Comparison of ENCODE assay signal across 1 cellular context in genomic region chr4:7772708-7773385, GRCh38.
TF ChIP-seq lines count a peak whose summit lies in the region.

No MANE protein-coding gene starts in this region.

TF ChIP-seq in GM23338, 12 proteins besides CTCF, POLR2A, EP300 and RAD21 (continued from another document):
- no peak for TF ChIP-seq ZNF462 (CRISPR knock-in tag; IDR thresholded peaks at IDR 0.05)
- no peak for TF ChIP-seq JUNB (IDR thresholded peaks at IDR 0.05; ENCODE audit: unreplicated experiment)
- TF ChIP-seq CREB1 (CRISPR knock-in tag; IDR thresholded peaks at IDR 0.05; ENCODE audit: low read depth), result no peak
- TF ChIP-seq EZH2 (IDR thresholded peaks at IDR 0.05; ENCODE audit: low read depth, unreplicated experiment), result no peak
- no peak for TF ChIP-seq ETS1 (IDR thresholded peaks at IDR 0.05)
- no peak for TF ChIP-seq REST (IDR thresholded peaks at IDR 0.05; ENCODE audit: unreplicated experiment)
- TF ChIP-seq STAT1 (IDR thresholded peaks at IDR 0.05; ENCODE audit: unreplicated experiment), result no peak
- TF ChIP-seq ZNF114 (CRISPR knock-in tag; IDR thresholded peaks at IDR 0.05), result no peak
- TF ChIP-seq ZNF331 (CRISPR knock-in tag; IDR thresholded peaks at IDR 0.05; ENCODE audit: low read depth), result no peak
- TF ChIP-seq POLR2AphosphoS5 (IDR thresholded peaks at IDR 0.05; ENCODE audit: low read depth), result no peak
- no peak for TF ChIP-seq EZH2phosphoT487 (IDR thresholded peaks at IDR 0.05; ENCODE audit: unreplicated experiment)
